ENCODE assay signal across 1 cellular context in the genomic region with DNA sequence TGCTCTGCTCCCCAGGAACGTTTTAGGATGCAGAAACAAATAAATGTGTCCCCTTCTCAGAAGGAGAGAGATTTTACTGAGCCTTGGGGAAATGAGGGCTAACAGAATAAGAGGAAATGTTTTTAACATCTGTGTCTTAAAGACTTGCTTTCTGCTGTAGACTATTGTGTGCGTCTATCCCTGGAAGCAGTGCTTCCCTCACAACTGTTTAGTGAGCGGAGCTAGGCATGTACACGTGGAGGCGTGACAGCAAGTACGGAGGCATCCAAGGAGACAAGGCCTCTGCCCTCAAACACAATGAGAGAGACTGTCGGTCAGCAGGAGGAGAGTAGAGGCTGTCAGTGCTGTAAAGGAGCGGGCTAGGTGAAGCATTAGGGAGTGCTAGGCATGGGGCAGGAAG.
TF ChIP-seq lines count a peak whose summit lies in the region.

No MANE protein-coding gene starts in this region.

TF ChIP-seq in GM23338, 12 proteins besides CTCF, POLR2A, EP300 and RAD21 (continued from another document):
- no peak for TF ChIP-seq EZH2phosphoT487 (IDR thresholded peaks at IDR 0.05; ENCODE audit: unreplicated experiment)
- TF ChIP-seq EZH2 (IDR thresholded peaks at IDR 0.05; ENCODE audit: low read depth, unreplicated experiment) = no peak
